34 cellular contexts compared by ENCODE assay signal in the genomic region with DNA sequence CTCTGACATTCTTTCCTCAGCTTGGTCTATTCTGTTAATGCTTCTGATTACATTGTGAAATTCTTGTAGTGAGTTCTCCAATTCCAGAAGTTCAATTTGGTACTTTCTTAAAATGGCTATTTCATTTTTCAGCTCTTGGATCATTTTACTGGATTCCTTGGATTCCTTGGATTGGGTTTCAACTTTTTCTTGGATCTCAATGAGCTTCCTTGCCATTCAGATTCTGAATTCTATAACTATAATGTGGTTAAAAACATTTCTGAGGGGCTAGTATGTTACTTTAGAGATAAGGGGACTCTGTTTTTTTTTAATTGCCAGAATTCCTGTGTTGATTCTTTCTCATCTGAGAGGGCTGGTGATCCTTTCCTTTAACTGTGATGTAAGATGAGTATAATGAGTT.
"Had no signal": no experiment of that assay in that cellular context is flagged by ENCODE, and none has a peak within 500 bp of the region (broad histone marks: within the 10 kb centered on the region; RNA-seq: fewer than 3 reads in every experiment).

No MANE protein-coding gene starts in this region.

- FAIRE-seq: TTC549 had no signal

- H3K4me3 Mint-ChIP-seq: activated B cell treated with CpG ODN at 0.5 μM for 24 hours; activated CD4-positive, alpha-beta memory T cell treated with anti-CD3 and anti-CD28 coated beads for 36 hours; activated CD4-positive, alpha-beta T cell treated with anti-CD3 and anti-CD28 coated beads, Interleukin-2, amount 10 ng/mL, durations not matched to agents 24 days and 14 days; activated CD8-positive, alpha-beta T cell treated with anti-CD3 and anti-CD28 coated beads for 36 hours; activated naive CD4-positive, alpha-beta T cell treated with anti-CD3 and anti-CD28 coated beads for 36 hours; activated naive CD8-positive, alpha-beta T cell treated with anti-CD3 and anti-CD28 coated beads for 36 hours; activated T-cell treated with anti-CD3 and anti-CD28 coated beads, Interleukin-2, amount 50 U/mL, for 4 hours; activated T-cell treated with anti-CD3 and anti-CD28 coated beads, Interleukin-2, amount 50 U/mL, for 72 hours; activated T-helper 1 cell treated with anti-CD3 and anti-CD28 coated beads, Interleukin-12 subunit alpha, Interleukin-12 subunit beta, Interleukin-2, Interleukin-4 antibody, amounts not matched to agents 30 ng/mL and 10 ng/mL and 1 ng/mL, durations not matched to agents 14 hours and 24 hours and 36 hours; activated T-helper 17 cell treated with anti-CD3 and anti-CD28 coated beads, Interleukin-2, amount 50 U/mL, for 72 hours; T-helper 1 cell treated with Interleukin-12 subunit alpha and Interleukin-12 subunit beta and Interleukin-4 antibody, amounts not matched to agents 30 μg/mL and 1 μg/mL, for 36 hours; T-helper 2 cell treated with Interferon-gamma antibody and Interleukin-4, amounts not matched to agents 5 μg/mL and 100 μg/mL, for 36 hours had no signal

- H3K4me1 Mint-ChIP-seq: activated B cell treated with CpG ODN at 0.5 μM for 24 hours; activated CD4-positive, alpha-beta T cell treated with anti-CD3 and anti-CD28 coated beads, Interleukin-2, amount 10 ng/mL, durations not matched to agents 24 days and 14 days; activated naive CD8-positive, alpha-beta T cell treated with anti-CD3 and anti-CD28 coated beads for 36 hours; activated T-helper 17 cell treated with anti-CD3 and anti-CD28 coated beads, Interleukin-2, amount 50 U/mL, for 72 hours had no signal

- H3K9me3 Mint-ChIP-seq: activated CD4-positive, alpha-beta T cell treated with anti-CD3 and anti-CD28 coated beads, Interleukin-2, amount 10 ng/mL, durations not matched to agents 24 days and 14 days; activated T-helper 1 cell treated with anti-CD3 and anti-CD28 coated beads, Interleukin-12 subunit alpha, Interleukin-12 subunit beta, Interleukin-2, Interleukin-4 antibody, amounts not matched to agents 30 ng/mL and 10 ng/mL and 1 ng/mL, durations not matched to agents 14 hours and 24 hours and 36 hours; T-helper 2 cell treated with Interferon-gamma antibody and Interleukin-4, amounts not matched to agents 5 μg/mL and 100 μg/mL, for 36 hours had no signal

- H3K27me3 ChIP-seq: adrenal gland, body of pancreas, brain microvascular endothelial cell, breast epithelium had no signal

- H3K36me3 Mint-ChIP-seq: activated CD4-positive, alpha-beta memory T cell treated with anti-CD3 and anti-CD28 coated beads for 36 hours; activated naive CD8-positive, alpha-beta T cell treated with anti-CD3 and anti-CD28 coated beads for 36 hours had no signal

- H3K27me3 Mint-ChIP-seq: activated CD4-positive, alpha-beta memory T cell treated with anti-CD3 and anti-CD28 coated beads for 36 hours; activated CD4-positive, alpha-beta T cell treated with anti-CD3 and anti-CD28 coated beads, Interleukin-2, amount 10 ng/mL, durations not matched to agents 24 days and 14 days; activated CD8-positive, alpha-beta T cell treated with anti-CD3 and anti-CD28 coated beads for 36 hours; activated naive CD8-positive, alpha-beta T cell treated with anti-CD3 and anti-CD28 coated beads for 36 hours had no signal

- DNase-seq: activated B cell treated with CpG ODN at 0.5 μM for 24 hours; activated CD4-positive, alpha-beta memory T cell treated with anti-CD3 and anti-CD28 coated beads for 36 hours; activated CD4-positive, alpha-beta T cell treated with anti-CD3 and anti-CD28 coated beads for 4 hours; activated CD4-positive, alpha-beta T cell treated with anti-CD3 and anti-CD28 coated beads, Interleukin-2, amount 10 ng/mL, durations not matched to agents 24 days and 14 days; activated CD4-positive, alpha-beta T cell treated with anti-CD3 and anti-CD28 coated beads, Interleukin-2, amount 50 U/mL, for 1 hour; activated CD4-positive, alpha-beta T cell treated with anti-CD3 and anti-CD28 coated beads, Interleukin-2, amount 50 U/mL, for 4 hours; activated CD4-positive, CD25-positive, alpha-beta regulatory T cell treated with anti-CD3 and anti-CD28 coated beads, Interleukin-2, amount 50 U/mL, for 72 hours; activated CD8-positive, alpha-beta memory T cell treated with anti-CD3 and anti-CD28 coated beads, Interleukin-2, amount 50 U/mL, for 4 hours; activated CD8-positive, alpha-beta T cell treated with anti-CD3 and anti-CD28 coated beads for 36 hours; activated effector memory CD4-positive, alpha-beta T cell treated with anti-CD3 and anti-CD28 coated beads, Interleukin-2, amount 50 U/mL, for 16 hours; activated naive CD4-positive, alpha-beta T cell treated with anti-CD3 and anti-CD28 coated beads for 36 hours; activated naive CD4-positive, alpha-beta T cell treated with anti-CD3 and anti-CD28 coated beads, Interleukin-2, amount 50 U/mL, for 16 hours; activated naive CD8-positive, alpha-beta T cell treated with anti-CD3 and anti-CD28 coated beads for 36 hours; activated T-cell treated with anti-CD3 and anti-CD28 coated beads for 4 hours; activated T-cell treated with anti-CD3 and anti-CD28 coated beads, Interleukin-2, amount 50 U/mL, for 1 hour; activated T-cell treated with anti-CD3 and anti-CD28 coated beads, Interleukin-2, amount 50 U/mL, for 4 hours; activated T-cell treated with anti-CD3 and anti-CD28 coated beads, Interleukin-2, amount 50 U/mL, for 72 hours; adrenal gland; amniotic stem cell; aorta; body of pancreas; brain microvascular endothelial cell; central memory CD4-positive, alpha-beta T cell; T-helper 1 cell; T-helper 2 cell; T-helper 9 cell had no signal

- ATAC-seq: activated CD8-positive, alpha-beta T cell treated with anti-CD3 and anti-CD28 coated beads for 36 hours; activated naive CD4-positive, alpha-beta T cell treated with anti-CD3 and anti-CD28 coated beads, Interleukin-2, amount 50 U/mL, for 72 hours; activated T-cell treated with anti-CD3 and anti-CD28 coated beads, Interleukin-2, amount 50 U/mL, for 4 hours; activated T-cell treated with anti-CD3 and anti-CD28 coated beads, Interleukin-2, amount 50 U/mL, for 72 hours; activated T-helper 17 cell treated with anti-CD3 and anti-CD28 coated beads, Interleukin-2, amount 50 U/mL, for 72 hours; body of pancreas had no signal

- H3K4me3 ChIP-seq: adrenal gland, body of pancreas, breast epithelium had no signal

- H3K36me3 ChIP-seq: adrenal gland, brain microvascular endothelial cell, breast epithelium had no signal

- H3K27ac Mint-ChIP-seq: activated B cell treated with CpG ODN at 0.5 μM for 24 hours; activated CD4-positive, alpha-beta memory T cell treated with anti-CD3 and anti-CD28 coated beads for 36 hours; activated CD4-positive, alpha-beta T cell treated with anti-CD3 and anti-CD28 coated beads, Interleukin-2, amount 10 ng/mL, durations not matched to agents 24 days and 14 days; activated CD8-positive, alpha-beta T cell treated with anti-CD3 and anti-CD28 coated beads for 36 hours; activated naive CD4-positive, alpha-beta T cell treated with anti-CD3 and anti-CD28 coated beads for 36 hours; activated naive CD4-positive, alpha-beta T cell treated with anti-CD3 and anti-CD28 coated beads, Interleukin-2, amount 50 U/mL, for 72 hours; activated naive CD8-positive, alpha-beta T cell treated with anti-CD3 and anti-CD28 coated beads for 36 hours; activated T-cell treated with anti-CD3 and anti-CD28 coated beads, Interleukin-2, amount 50 U/mL, for 72 hours; activated T-helper 1 cell treated with anti-CD3 and anti-CD28 coated beads, Interleukin-12 subunit alpha, Interleukin-12 subunit beta, Interleukin-2, Interleukin-4 antibody, amounts not matched to agents 30 ng/mL and 10 ng/mL and 1 ng/mL, durations not matched to agents 14 hours and 24 hours and 36 hours; activated T-helper 17 cell treated with anti-CD3 and anti-CD28 coated beads, Interleukin-2, amount 50 U/mL, for 72 hours; T-helper 1 cell treated with Interleukin-12 subunit alpha and Interleukin-12 subunit beta and Interleukin-4 antibody, amounts not matched to agents 30 μg/mL and 1 μg/mL, for 36 hours; T-helper 2 cell treated with Interferon-gamma antibody and Interleukin-4, amounts not matched to agents 5 μg/mL and 100 μg/mL, for 36 hours had no signal

- H3K9me3 ChIP-seq: body of pancreas had no signal

- H3K4me1 ChIP-seq: adrenal gland, body of pancreas, breast epithelium had no signal

- H3K27ac ChIP-seq: adrenal gland, body of pancreas, brain microvascular endothelial cell, breast epithelium, VCaP had no signal
